ENCODE assay signal across 1 cellular context in genomic region chr16:4640572-4641305, GRCh38.
TF ChIP-seq lines count a peak whose summit lies in the region.

No MANE protein-coding gene starts in this region.

TF ChIP-seq in K562, 482 proteins besides CTCF, POLR2A, EP300 and RAD21:
- TF ChIP-seq BACH1 (tag; IDR thresholded peaks at IDR 0.05) (no peak), CREBBP (IDR thresholded peaks at IDR 0.05; ENCODE audit: low read depth, low read length) (no peak), CBX1 (IDR thresholded peaks at IDR 0.05; ENCODE audit: low read depth) (no peak), CEBPB (tag; IDR thresholded peaks at IDR 0.05) (no peak), NR2C2 (CRISPR knock-in tag; IDR thresholded peaks at IDR 0.05) (no peak), NR2C2 (tag; IDR thresholded peaks at IDR 0.05) (no peak), NCOA4 (IDR thresholded peaks at IDR 0.05; ENCODE audit: partially characterized antibody) (no peak), ZSCAN32 (CRISPR knock-in tag; IDR thresholded peaks at IDR 0.05) (no peak), SLC30A9 (CRISPR knock-in tag; IDR thresholded peaks at IDR 0.05) (no peak), ZBTB26 (CRISPR knock-in tag; IDR thresholded peaks at IDR 0.05) (no peak), SAFB2 (IDR thresholded peaks at IDR 0.05; ENCODE audit: borderline replicate concordance, low read depth, low read length, severe bottlenecking) (no peak), CBX2 (IDR thresholded peaks at IDR 0.05; ENCODE audit: insufficient read depth, low read length, poor library complexity, severe bottlenecking) (no peak), PTTG1 (tag; IDR thresholded peaks at IDR 0.05; ENCODE audit: low read depth) (no peak), SIRT6 (IDR thresholded peaks at IDR 0.05; ENCODE audit: low read depth, low read length) (no peak), SETDB1 (IDR thresholded peaks at IDR 0.05; ENCODE audit: low read length) (no peak), ZNF76 (CRISPR knock-in tag; IDR thresholded peaks at IDR 0.05; ENCODE audit: borderline replicate concordance) (no peak), RBM17 (IDR thresholded peaks at IDR 0.05; ENCODE audit: borderline replicate concordance, low read depth, low read length) (no peak), ELF4 (CRISPR knock-in tag; IDR thresholded peaks at IDR 0.05) (no peak)
- TF ChIP-seq, protein P1, sequence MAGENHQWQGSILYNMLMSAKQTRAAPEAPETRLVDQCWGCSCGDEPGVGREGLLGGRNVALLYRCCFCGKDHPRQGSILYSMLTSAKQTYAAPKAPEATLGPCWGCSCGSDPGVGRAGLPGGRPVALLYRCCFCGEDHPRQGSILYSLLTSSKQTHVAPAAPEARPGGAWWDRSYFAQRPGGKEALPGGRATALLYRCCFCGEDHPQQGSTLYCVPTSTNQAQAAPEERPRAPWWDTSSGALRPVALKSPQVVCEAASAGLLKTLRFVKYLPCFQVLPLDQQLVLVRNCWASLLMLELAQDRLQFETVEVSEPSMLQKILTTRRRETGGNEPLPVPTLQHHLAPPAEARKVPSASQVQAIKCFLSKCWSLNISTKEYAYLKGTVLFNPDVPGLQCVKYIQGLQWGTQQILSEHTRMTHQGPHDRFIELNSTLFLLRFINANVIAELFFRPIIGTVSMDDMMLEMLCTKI (IDR thresholded peaks at IDR 0.05; ENCODE audit: partially characterized antibody): no peak
- TF ChIP-seq, protein P2, sequence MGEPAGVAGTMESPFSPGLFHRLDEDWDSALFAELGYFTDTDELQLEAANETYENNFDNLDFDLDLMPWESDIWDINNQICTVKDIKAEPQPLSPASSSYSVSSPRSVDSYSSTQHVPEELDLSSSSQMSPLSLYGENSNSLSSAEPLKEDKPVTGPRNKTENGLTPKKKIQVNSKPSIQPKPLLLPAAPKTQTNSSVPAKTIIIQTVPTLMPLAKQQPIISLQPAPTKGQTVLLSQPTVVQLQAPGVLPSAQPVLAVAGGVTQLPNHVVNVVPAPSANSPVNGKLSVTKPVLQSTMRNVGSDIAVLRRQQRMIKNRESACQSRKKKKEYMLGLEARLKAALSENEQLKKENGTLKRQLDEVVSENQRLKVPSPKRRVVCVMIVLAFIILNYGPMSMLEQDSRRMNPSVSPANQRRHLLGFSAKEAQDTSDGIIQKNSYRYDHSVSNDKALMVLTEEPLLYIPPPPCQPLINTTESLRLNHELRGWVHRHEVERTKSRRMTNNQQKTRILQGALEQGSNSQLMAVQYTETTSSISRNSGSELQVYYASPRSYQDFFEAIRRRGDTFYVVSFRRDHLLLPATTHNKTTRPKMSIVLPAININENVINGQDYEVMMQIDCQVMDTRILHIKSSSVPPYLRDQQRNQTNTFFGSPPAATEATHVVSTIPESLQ (CRISPR knock-in tag; IDR thresholded peaks at IDR 0.05): no peak
